ENCODE assay signal across 36 cellular contexts in genomic region chr2:2872309-2872617, GRCh38.
"Had no signal": no experiment of that assay in that cellular context is flagged by ENCODE, and none has a peak within 500 bp of the region (broad histone marks: within the 10 kb centered on the region; RNA-seq: fewer than 3 reads in every experiment).

No MANE protein-coding gene starts in this region.

- H3K9me3 ChIP-seq: adrenal gland, body of pancreas, esophagus muscularis mucosa, gastrocnemius medialis, heart left ventricle had no signal

- H3K27me3 Mint-ChIP-seq: activated B cell treated with CpG ODN at 0.5 μM for 24 hours; activated CD8-positive, alpha-beta memory T cell treated with anti-CD3 and anti-CD28 coated beads, Interleukin-2, amount 10 ng/mL, durations not matched to agents 7 days and 5 days; activated naive CD4-positive, alpha-beta T cell treated with anti-CD3 and anti-CD28 coated beads, Interleukin-2, amount 50 U/mL, for 24 hours; activated naive CD8-positive, alpha-beta T cell treated with anti-CD3 and anti-CD28 coated beads for 36 hours; activated naive CD8-positive, alpha-beta T cell treated with anti-CD3 and anti-CD28 coated beads, Interleukin-2, amount 50 U/mL, for 24 hours; T-helper 17 cell had no signal

- ATAC-seq: activated CD4-positive, CD25-positive, alpha-beta regulatory T cell treated with anti-CD3 and anti-CD28 coated beads, Interleukin-2, amount 50 U/mL, for 24 hours; activated CD8-positive, alpha-beta memory T cell treated with anti-CD3 and anti-CD28 coated beads, Interleukin-2, amount 10 ng/mL, durations not matched to agents 7 days and 5 days; activated CD8-positive, alpha-beta T cell treated with anti-CD3 and anti-CD28 coated beads, Interleukin-2, amount 10 ng/mL, durations not matched to agents 7 days and 5 days; body of pancreas; foreskin keratinocyte; heart left ventricle; T-helper 17 cell had no signal

- H3K9me3 Mint-ChIP-seq: activated B cell treated with CpG ODN at 0.5 μM for 24 hours; activated naive CD4-positive, alpha-beta T cell treated with anti-CD3 and anti-CD28 coated beads for 36 hours; activated naive CD4-positive, alpha-beta T cell treated with anti-CD3 and anti-CD28 coated beads, Interleukin-2, amount 50 U/mL, for 24 hours; activated naive CD8-positive, alpha-beta T cell treated with anti-CD3 and anti-CD28 coated beads for 36 hours; activated naive CD8-positive, alpha-beta T cell treated with anti-CD3 and anti-CD28 coated beads, Interleukin-2, amount 50 U/mL, for 24 hours; activated T-helper 1 cell treated with anti-CD3 and anti-CD28 coated beads, Interleukin-12 subunit alpha, Interleukin-12 subunit beta, Interleukin-2, Interleukin-4 antibody, amounts not matched to agents 30 ng/mL and 10 ng/mL and 1 ng/mL, durations not matched to agents 14 hours and 24 hours and 36 hours; activated T-helper 2 cell treated with anti-CD3 and anti-CD28 coated beads, Interferon-gamma antibody, Interleukin-2, Interleukin-4, amounts not matched to agents 10 μg/mL and 5 μg/mL and 100 μg/mL, durations not matched to agents 14 hours and 24 hours and 36 hours; T-helper 2 cell treated with Interferon-gamma antibody and Interleukin-4, amounts not matched to agents 5 μg/mL and 100 μg/mL, for 36 hours had no signal

- H3K27me3 ChIP-seq: adrenal gland, body of pancreas, foreskin keratinocyte, gastrocnemius medialis had no signal

- H3K4me1 ChIP-seq: adrenal gland, body of pancreas, esophagus muscularis mucosa, foreskin keratinocyte, gastrocnemius medialis, heart left ventricle had no signal

- H3K4me3 ChIP-seq: adrenal gland, body of pancreas, esophagus muscularis mucosa, gastrocnemius medialis, heart left ventricle had no signal

- H3K4me1 Mint-ChIP-seq: activated B cell treated with CpG ODN at 0.5 μM for 24 hours; activated CD8-positive, alpha-beta memory T cell treated with anti-CD3 and anti-CD28 coated beads, Interleukin-2, amount 10 ng/mL, durations not matched to agents 7 days and 5 days; activated naive CD8-positive, alpha-beta T cell treated with anti-CD3 and anti-CD28 coated beads for 36 hours; activated naive CD8-positive, alpha-beta T cell treated with anti-CD3 and anti-CD28 coated beads, Interleukin-2, amount 50 U/mL, for 24 hours; T-helper 17 cell had no signal

- H3K36me3 ChIP-seq: adrenal gland, esophagus muscularis mucosa, gastrocnemius medialis, heart left ventricle, WERI-Rb-1 had no signal

- H3K27ac ChIP-seq: adrenal gland, body of pancreas, esophagus muscularis mucosa, foreskin keratinocyte, gastrocnemius medialis, heart left ventricle, WERI-Rb-1 had no signal

- FAIRE-seq: colon had no signal

- H3K36me3 Mint-ChIP-seq: activated CD8-positive, alpha-beta memory T cell treated with anti-CD3 and anti-CD28 coated beads, Interleukin-2, amount 10 ng/mL, durations not matched to agents 7 days and 5 days; activated naive CD4-positive, alpha-beta T cell treated with anti-CD3 and anti-CD28 coated beads, Interleukin-2, amount 50 U/mL, for 24 hours; activated naive CD8-positive, alpha-beta T cell treated with anti-CD3 and anti-CD28 coated beads for 36 hours had no signal

- H3K27ac Mint-ChIP-seq: activated B cell treated with CpG ODN at 0.5 μM for 24 hours; activated CD8-positive, alpha-beta memory T cell treated with anti-CD3 and anti-CD28 coated beads, Interleukin-2, amount 10 ng/mL, durations not matched to agents 7 days and 5 days; activated CD8-positive, alpha-beta T cell treated with anti-CD3 and anti-CD28 coated beads, Interleukin-2, amount 10 ng/mL, durations not matched to agents 7 days and 5 days; activated naive CD4-positive, alpha-beta T cell treated with anti-CD3 and anti-CD28 coated beads for 36 hours; activated naive CD4-positive, alpha-beta T cell treated with anti-CD3 and anti-CD28 coated beads, Interleukin-2, amount 50 U/mL, for 24 hours; activated naive CD8-positive, alpha-beta T cell treated with anti-CD3 and anti-CD28 coated beads for 36 hours; activated naive CD8-positive, alpha-beta T cell treated with anti-CD3 and anti-CD28 coated beads, Interleukin-2, amount 50 U/mL, for 24 hours; activated T-helper 1 cell treated with anti-CD3 and anti-CD28 coated beads, Interleukin-12 subunit alpha, Interleukin-12 subunit beta, Interleukin-2, Interleukin-4 antibody, amounts not matched to agents 30 ng/mL and 10 ng/mL and 1 ng/mL, durations not matched to agents 14 hours and 24 hours and 36 hours; activated T-helper 2 cell treated with anti-CD3 and anti-CD28 coated beads, Interferon-gamma antibody, Interleukin-2, Interleukin-4, amounts not matched to agents 10 μg/mL and 5 μg/mL and 100 μg/mL, durations not matched to agents 14 hours and 24 hours and 36 hours; T-helper 2 cell treated with Interferon-gamma antibody and Interleukin-4, amounts not matched to agents 5 μg/mL and 100 μg/mL, for 36 hours had no signal

- H3K4me3 Mint-ChIP-seq: activated B cell treated with CpG ODN at 0.5 μM for 24 hours; activated CD8-positive, alpha-beta memory T cell treated with anti-CD3 and anti-CD28 coated beads, Interleukin-2, amount 10 ng/mL, durations not matched to agents 7 days and 5 days; activated CD8-positive, alpha-beta T cell treated with anti-CD3 and anti-CD28 coated beads, Interleukin-2, amount 10 ng/mL, durations not matched to agents 7 days and 5 days; activated naive CD4-positive, alpha-beta T cell treated with anti-CD3 and anti-CD28 coated beads for 36 hours; activated naive CD4-positive, alpha-beta T cell treated with anti-CD3 and anti-CD28 coated beads, Interleukin-2, amount 50 U/mL, for 24 hours; activated naive CD8-positive, alpha-beta T cell treated with anti-CD3 and anti-CD28 coated beads for 36 hours; activated naive CD8-positive, alpha-beta T cell treated with anti-CD3 and anti-CD28 coated beads, Interleukin-2, amount 50 U/mL, for 24 hours; activated T-helper 1 cell treated with anti-CD3 and anti-CD28 coated beads, Interleukin-12 subunit alpha, Interleukin-12 subunit beta, Interleukin-2, Interleukin-4 antibody, amounts not matched to agents 30 ng/mL and 10 ng/mL and 1 ng/mL, durations not matched to agents 14 hours and 24 hours and 36 hours; T-helper 2 cell treated with Interferon-gamma antibody and Interleukin-4, amounts not matched to agents 5 μg/mL and 100 μg/mL, for 36 hours had no signal

- DNase-seq: activated B cell treated with CpG ODN at 0.5 μM for 24 hours; activated CD4-positive, alpha-beta T cell treated with anti-CD3 and anti-CD28 coated beads, Interleukin-2, amount 50 U/mL, for 1 hour; activated CD4-positive, alpha-beta T cell treated with anti-CD3 and anti-CD28 coated beads, Interleukin-2, amount 50 U/mL, for 48 hours; activated CD8-positive, alpha-beta memory T cell treated with anti-CD3 and anti-CD28 coated beads, Interleukin-2, amount 10 ng/mL, durations not matched to agents 7 days and 5 days; activated CD8-positive, alpha-beta memory T cell treated with anti-CD3 and anti-CD28 coated beads, Interleukin-2, amount 50 U/mL, for 4 hours; activated CD8-positive, alpha-beta T cell treated with anti-CD3 and anti-CD28 coated beads, Interleukin-2, amount 10 ng/mL, durations not matched to agents 7 days and 5 days; activated effector memory CD4-positive, alpha-beta T cell treated with anti-CD3 and anti-CD28 coated beads, Interleukin-2, amount 50 U/mL, for 16 hours; activated naive CD8-positive, alpha-beta T cell treated with anti-CD3 and anti-CD28 coated beads for 36 hours; activated naive CD8-positive, alpha-beta T cell treated with anti-CD3 and anti-CD28 coated beads, Interleukin-2, amount 50 U/mL, for 24 hours; activated T-cell treated with anti-CD3 and anti-CD28 coated beads, Interleukin-2, amount 50 U/mL, for 1 hour; activated T-cell treated with anti-CD3 and anti-CD28 coated beads, Interleukin-2, amount 50 U/mL, for 48 hours; adrenal gland; amygdala; aorta; body of pancreas; caudate nucleus; cortex of kidney; dermis blood vessel endothelial cell; effector CD8-positive, alpha-beta T cell; erythroblast; foreskin keratinocyte; gastrocnemius medialis; glutamatergic neuron; heart left ventricle; T-helper 1 cell; T-helper 17 cell; T1000; WERI-Rb-1 had no signal
